Comparison of ENCODE assay signal across 15 cellular contexts in the genomic region with DNA sequence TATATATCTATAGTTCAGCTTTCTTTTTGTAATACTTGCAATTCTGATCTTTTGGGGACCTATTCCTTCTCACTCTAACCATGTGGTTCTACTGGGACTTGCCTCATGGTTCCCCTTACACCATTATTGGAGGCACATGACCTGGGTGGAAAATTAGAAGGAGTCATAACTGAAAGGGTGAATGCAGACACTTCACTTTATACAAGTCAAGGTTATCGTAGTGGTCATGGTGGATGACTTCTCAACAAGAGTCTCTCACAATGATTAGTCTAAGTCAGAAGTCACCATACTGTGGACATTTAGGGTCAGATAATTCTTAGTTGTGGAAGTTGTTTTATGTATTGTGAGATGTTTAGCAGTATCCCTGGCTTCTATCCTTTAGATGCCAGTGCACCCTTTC. TPM values are rescaled to one million over a fixed set of nuclear protein-coding genes. Genes with fewer than 3 reads are reported as not detected.
DNase-seq lines count a peak whose midpoint lies in the region; ATAC-seq, FAIRE-seq and TF ChIP-seq lines count a peak whose summit lies in the region.
"Had no signal": no experiment of that assay in that cellular context is flagged by ENCODE, and none has a peak within 500 bp of the region (broad histone marks: within the 10 kb centered on the region; RNA-seq: fewer than 3 reads in every experiment).

No MANE protein-coding gene starts in this region.

- H3K27me3 ChIP-seq in ascending aorta: no peaks in the 10 kb centered on the region
- H3K27me3 ChIP-seq: heart right ventricle had no signal

- peak overlapping the region; percentile 41 to 73 for H3K27ac ChIP-seq in ascending aorta
- H3K27ac ChIP-seq: heart right ventricle had no signal

- no peak for TF ChIP-seq POLR2A in GM12892 (IDR thresholded peaks at IDR 0.05; ENCODE audit: low read depth, low read length)

- ATAC-seq in GM19351 (IDR thresholded peaks at IDR 0.05; ENCODE audit: unreplicated experiment): peak; percentile 54
- ATAC-seq in HG02852 (IDR thresholded peaks at IDR 0.05; ENCODE audit: unreplicated experiment): peak; percentile 65

- no peak for DNase-seq in GM12892 (ENCODE audit: insufficient read length)
- no peak for DNase-seq in ascending aorta (ENCODE audit: low spot score in 2 of 2)
- no peak for DNase-seq in C1 segment of cervical spinal cord (lab: John Stamatoyannopoulos, UW)
- no peak for DNase-seq in GM10266 (ENCODE audit: extremely low spot score)
- no peak for DNase-seq in posterior cingulate gyrus
- DNase-seq in midbrain (lab: John Stamatoyannopoulos, UW): no peak
- DNase-seq: activated CD8-positive, alpha-beta memory T cell treated with anti-CD3 and anti-CD28 coated beads for 24 hours; activated gamma-delta T cell; DMS 273 treated with DMSO at 0.1 percent for 48 hours; heart right ventricle; KG1; NCI-H2227 treated with DMSO at 0.1 percent for 48 hours had no signal

- no peak overlapping the region for H3K4me3 ChIP-seq in ascending aorta
- H3K4me3 ChIP-seq: heart right ventricle, smooth muscle cell had no signal

- intact Hi-C loops in ascending aorta (cut with DNase I) (loop anchor here (2.0 to 10.0 kb wide), 4 partner anchors 55 to 795 kb away; a partner anchor contains a TSS), posterior cingulate gyrus (cut with DNase I) (loop anchor here (10.0 kb wide), 1 partner anchor 115 kb away; no protein-coding TSS in a partner anchor)

- H3K36me3 ChIP-seq in ascending aorta: no peaks in the 10 kb centered on the region
- H3K36me3 ChIP-seq: heart right ventricle had no signal

- TF ChIP-seq CTCF in ascending aorta (IDR thresholded peaks at IDR 0.05): no peak
- no peak for TF ChIP-seq CTCF in GM10266 (IDR thresholded peaks at IDR 0.05; ENCODE audit: control insufficient read depth, insufficient read depth, low read depth, missing control alignments)

- peak; percentile 65 for FAIRE-seq in GM12892 (lab: Jason Lieb, UNC)

- H3K9me3 ChIP-seq in ascending aorta: no peaks in the 10 kb centered on the region
- H3K9me3 ChIP-seq: heart right ventricle had no signal

- H3K4me1 ChIP-seq in ascending aorta: peaks cover 0 to 4% of the 10 kb centered on the region in 2 donors
- H3K4me1 ChIP-seq: heart right ventricle had no signal

RNA-seq across cellular contexts. Expression of a gene that starts 10.5 kb away (rescaled TPM):
- 124 TPM for polyA plus RNA-seq in GM12892 (2012; ENCODE audit: missing spikeins)
- total RNA-seq in ascending aorta: 6.0 TPM

RNA-seq across cellular contexts. Expression of a gene that starts 56.1 kb away (rescaled TPM):
- polyA plus RNA-seq in GM12892 (2012; ENCODE audit: missing spikeins): 40.8 TPM
- total RNA-seq in ascending aorta: 53.2 TPM
